Comparison of ENCODE assay signal across 8 cellular contexts in genomic region chr19:1258707-1259205, GRCh38. TPM values are rescaled to one million over a fixed set of nuclear protein-coding genes. Genes with fewer than 3 reads are reported as not detected.
DNase-seq lines count a peak whose midpoint lies in the region; ATAC-seq, FAIRE-seq and TF ChIP-seq lines count a peak whose summit lies in the region.

No MANE protein-coding gene starts in this region.

- no peak overlapping the region for H2AFZ ChIP-seq in HepG2 (ENCODE audit: low read length)

- TF ChIP-seq RAD21 in HepG2 (CRISPR knock-in tag; IDR thresholded peaks at IDR 0.05), result no peak

- peaks cover 50% of the 10 kb centered on the region; the same call in 1 of the 2 replicates for H4K20me1 ChIP-seq in HepG2 (ENCODE audit: insufficient read depth, low read length)

- H3K4me1 ChIP-seq in HepG2 (ENCODE audit: insufficient read depth, low read length), result peaks cover 88% of the 10 kb centered on the region
- peaks cover 40% of the 10 kb centered on the region for H3K4me1 ChIP-seq in thymus (ENCODE audit: control insufficient read depth, insufficient read depth, low read length)

- H3K79me2 ChIP-seq in HepG2 (ENCODE audit: insufficient read depth, low read length), result peaks cover 18% of the 10 kb centered on the region

- in situ Hi-C loops in HepG2 (cut with HindIII; ENCODE audit: extremely low pct_ligation_motif_present, low pct_unique_long_range_greater_than_20kb), result no loop called here

- H3K4me2 ChIP-seq in HepG2 (ENCODE audit: low read depth, low read length), result peak overlapping the region; percentile 79

- CTCF ChIA-PET in HepG2 (lab: Yijun Ruan, JAX; ENCODE audit: low intra/inter-chr PET ratio, low total read pairs), result no interaction called here

- peaks cover 64% of the 10 kb centered on the region for H3K4me1 Mint-ChIP-seq in activated T-cell treated with anti-CD3 and anti-CD28 coated beads, Interleukin-2, amount 50 U/mL, for 24 hours (ENCODE audit: low read depth)
- H3K4me1 Mint-ChIP-seq in activated T-helper 1 cell treated with anti-CD3 and anti-CD28 coated beads, Interleukin-12 subunit alpha, Interleukin-12 subunit beta, Interleukin-2, Interleukin-4 antibody, amounts not matched to agents 30 ng/mL and 10 ng/mL and 1 ng/mL, durations not matched to agents 14 hours and 24 hours and 36 hours (ENCODE audit: low read depth), result peaks cover 41% of the 10 kb centered on the region

- H3K4me3 Mint-ChIP-seq in activated T-cell treated with anti-CD3 and anti-CD28 coated beads, Interleukin-2, amount 50 U/mL, for 24 hours, result peak overlapping the region; percentile 84
- H3K4me3 Mint-ChIP-seq in activated T-helper 1 cell treated with anti-CD3 and anti-CD28 coated beads, Interleukin-12 subunit alpha, Interleukin-12 subunit beta, Interleukin-2, Interleukin-4 antibody, amounts not matched to agents 30 ng/mL and 10 ng/mL and 1 ng/mL, durations not matched to agents 14 hours and 24 hours and 36 hours, result peak overlapping the region; percentile 86

- H3K9me3 Mint-ChIP-seq in activated T-cell treated with anti-CD3 and anti-CD28 coated beads, Interleukin-2, amount 50 U/mL, for 24 hours, result no peaks in the 10 kb centered on the region
- no peaks in the 10 kb centered on the region for H3K9me3 Mint-ChIP-seq in activated T-helper 1 cell treated with anti-CD3 and anti-CD28 coated beads, Interleukin-12 subunit alpha, Interleukin-12 subunit beta, Interleukin-2, Interleukin-4 antibody, amounts not matched to agents 30 ng/mL and 10 ng/mL and 1 ng/mL, durations not matched to agents 14 hours and 24 hours and 36 hours

- no peak for TF ChIP-seq CTCF in HepG2 (CRISPR knock-in tag; IDR thresholded peaks at IDR 0.05)

- H3K27me3 Mint-ChIP-seq in activated T-cell treated with anti-CD3 and anti-CD28 coated beads, Interleukin-2, amount 50 U/mL, for 24 hours, result no peaks in the 10 kb centered on the region
- no peaks in the 10 kb centered on the region for H3K27me3 Mint-ChIP-seq in activated T-helper 1 cell treated with anti-CD3 and anti-CD28 coated beads, Interleukin-12 subunit alpha, Interleukin-12 subunit beta, Interleukin-2, Interleukin-4 antibody, amounts not matched to agents 30 ng/mL and 10 ng/mL and 1 ng/mL, durations not matched to agents 14 hours and 24 hours and 36 hours (ENCODE audit: insufficient read depth)

- intact Hi-C loops in activated T-helper 1 cell treated with anti-CD3 and anti-CD28 coated beads, Interleukin-12 subunit alpha, Interleukin-12 subunit beta, Interleukin-2, Interleukin-4 antibody, amounts not matched to agents 30 ng/mL and 10 ng/mL and 1 ng/mL, durations not matched to agents 14 hours and 24 hours and 36 hours (cut with micrococcal nuclease), result no loop called here
- intact Hi-C loops in HepG2 (cut with micrococcal nuclease; ENCODE audit: unreplicated experiment), result no loop called here

- peak overlapping the region; percentile 98 for H3K27ac Mint-ChIP-seq in activated T-cell treated with anti-CD3 and anti-CD28 coated beads, Interleukin-2, amount 50 U/mL, for 24 hours
- peak overlapping the region; percentile 98 for H3K27ac Mint-ChIP-seq in activated T-helper 1 cell treated with anti-CD3 and anti-CD28 coated beads, Interleukin-12 subunit alpha, Interleukin-12 subunit beta, Interleukin-2, Interleukin-4 antibody, amounts not matched to agents 30 ng/mL and 10 ng/mL and 1 ng/mL, durations not matched to agents 14 hours and 24 hours and 36 hours

- H3K36me3 ChIP-seq in HepG2 (replicated peaks in 1 of 2; ENCODE audit: control insufficient read depth in 1 of 2, insufficient read depth in 2 of 2, low read length in 2 of 2) (peaks cover 18 to 38% of the 10 kb centered on the region in 2 experiments), thymus (ENCODE audit: control insufficient read depth, insufficient read depth) (peaks cover 44% of the 10 kb centered on the region)

- POLR2A ChIA-PET in HepG2 (lab: Yijun Ruan, JAX), result interaction anchor here (0.7 to 13.7 kb wide), 4 partner anchors 4 to 33 kb away, joined by 3 to 668 read pairs (median 566); partner anchors contain the start of genes ATP5F1D, CIRBP and MIDN

- ATAC-seq in HepG2 (no peak), esophagus mucosa (no peak)
- ATAC-seq in activated CD4-positive, CD25-positive, alpha-beta regulatory T cell treated with anti-CD3 and anti-CD28 coated beads, Interleukin-2, amount 50 U/mL, for 24 hours, result no peak

- H3K27me3 ChIP-seq in HepG2 (ENCODE audit: control insufficient read depth in 1 of 2, insufficient read depth in 2 of 2, low read length in 2 of 2) (no peaks in the 10 kb centered on the region), thymus (ENCODE audit: control insufficient read depth, insufficient read depth) (no peaks in the 10 kb centered on the region)

- no peaks in the 10 kb centered on the region for H3K9me3 ChIP-seq in HepG2 (ENCODE audit: low read length)
- H3K9me3 ChIP-seq in thymus (ENCODE audit: control insufficient read depth), result no peaks in the 10 kb centered on the region

- 28% methylated on average over 15 of the region's 15 CpGs for WGBS in HepG2 (ENCODE audit: low lambda C conversion rate)
- 18% methylated on average over 15 of the region's 15 CpGs for WGBS in thymus

- peak overlapping the region; percentile 27; the same call in 1 of the 2 replicates for H3K9ac ChIP-seq in HepG2 (ENCODE audit: insufficient read depth, low read depth, low read length)

- H3K36me3 Mint-ChIP-seq in activated T-cell treated with anti-CD3 and anti-CD28 coated beads, Interleukin-2, amount 50 U/mL, for 24 hours (ENCODE audit: low read depth), result peaks cover 60% of the 10 kb centered on the region
- peaks cover 28% of the 10 kb centered on the region for H3K36me3 Mint-ChIP-seq in activated T-helper 1 cell treated with anti-CD3 and anti-CD28 coated beads, Interleukin-12 subunit alpha, Interleukin-12 subunit beta, Interleukin-2, Interleukin-4 antibody, amounts not matched to agents 30 ng/mL and 10 ng/mL and 1 ng/mL, durations not matched to agents 14 hours and 24 hours and 36 hours (ENCODE audit: low read depth)

- no peak for TF ChIP-seq POLR2A in HepG2 (IDR thresholded peaks at IDR 0.05; ENCODE audit: insufficient read depth in 1 of 2, low read depth in 2 of 2, low read length in 2 of 2)

- peak overlapping the region in 2 of 3 experiments; percentile 21 to 67; a peak in 3 of 6 replicates for H3K4me3 ChIP-seq in HepG2 (replicated peaks in 1 of 3; ENCODE audit: insufficient read depth in 1 of 3, low read depth in 2 of 3, low read length in 3 of 3)
- peak overlapping the region; percentile 41 for H3K4me3 ChIP-seq in thymus (ENCODE audit: low read length)

- DNase-seq in activated T-cell treated with anti-CD3 and anti-CD28 coated beads, Interleukin-2, amount 50 U/mL, for 24 hours, result no peak
- DNase-seq in activated T-cell treated with anti-CD3 and anti-CD28 coated beads for 4 hours (no peak), HepG2 (ENCODE audit: low spot score) (no peak), DMS114 treated with DMSO at 0.1 percent for 48 hours (lab: John Stamatoyannopoulos, UW; ENCODE audit: unreplicated experiment) (no peak)
- DNase-seq in activated T-helper 1 cell treated with anti-CD3 and anti-CD28 coated beads, Interleukin-12 subunit alpha, Interleukin-12 subunit beta, Interleukin-2, Interleukin-4 antibody, amounts not matched to agents 30 ng/mL and 10 ng/mL and 1 ng/mL, durations not matched to agents 14 hours and 24 hours and 36 hours (ENCODE audit: low spot score), result no peak

- peak overlapping the region; percentile 85 for H3K27ac ChIP-seq in HepG2 (ENCODE audit: extremely low read length, insufficient read depth, low read length)
- H3K27ac ChIP-seq in thymus (ENCODE audit: low read depth), result peak overlapping the region; percentile 95

- TF ChIP-seq EP300 in HepG2 (IDR thresholded peaks at IDR 0.05; ENCODE audit: low read depth in 2 of 2, low read length in 2 of 2) (no peak), HepG2 (CRISPR knock-in tag; IDR thresholded peaks at IDR 0.05; ENCODE audit: borderline replicate concordance) (no peak)

- no peak for FAIRE-seq in HepG2 (lab: Jason Lieb, UNC)

- BruUV-seq in HepG2 (replicated peaks; lab: Mats Ljungman, UMichigan), result no TSS peak

RNA-seq across cellular contexts. Expression of gene MIDN, which starts 10.4 kb away (rescaled TPM):
- total RNA-seq in activated T-helper 1 cell treated with anti-CD3 and anti-CD28 coated beads, Interleukin-12 subunit alpha, Interleukin-12 subunit beta, Interleukin-2, Interleukin-4 antibody, amounts not matched to agents 30 ng/mL and 10 ng/mL and 1 ng/mL, durations not matched to agents 14 hours and 24 hours and 36 hours, result 87.6 and 91.6 TPM in 2 replicates
- total RNA-seq in HepG2 (2016; rRNA removed; fragmentation: Illumina TruSeq; extraction: Trizol) (8.4 and 10.7 TPM in 2 replicates), esophagus mucosa (99.3 TPM)
- 6.5 and 7.9 TPM in 2 replicates for total RNA-seq in HepG2 (2016; cell fraction: cytosol; rRNA removed; fragmentation: Illumina TruSeq; extraction: Trizol; ENCODE audit: low read depth)
- total RNA-seq in HepG2 (2016; cell fraction: insoluble cytoplasmic fraction; rRNA removed; fragmentation: Illumina TruSeq; extraction: Trizol), result 8.9 and 11.0 TPM in 2 replicates
- total RNA-seq in HepG2 (2016; cell fraction: membrane; rRNA removed; fragmentation: Illumina TruSeq; extraction: Trizol), result 14.1 and 14.8 TPM in 2 replicates
- 17.3 and 19.0 TPM in 2 replicates for total RNA-seq in HepG2 (2016; cell fraction: nucleus; rRNA removed; fragmentation: Illumina TruSeq; extraction: Trizol)
- polyA plus RNA-seq in HepG2 (2011; rRNA removed) (18.0 and 19.6 TPM in 2 replicates), thymus (55.1 TPM)
- polyA plus RNA-seq in HepG2 (2011; cell fraction: cytosol; rRNA removed), result 14.8 and 17.8 TPM in 2 replicates
- polyA plus RNA-seq in HepG2 (2011; cell fraction: nucleus; rRNA removed), result 116 and 135 TPM in 2 replicates
- polyA plus RNA-seq in HepG2 (2012), result 27.5 and 28.1 TPM in 2 replicates
- polyA plus RNA-seq in HepG2 (2016; cell fraction: cytosol; fragmentation: Illumina TruSeq; extraction: Trizol; ENCODE audit: low read depth), result 2.7 and 3.3 TPM in 2 replicates
- polyA plus RNA-seq in HepG2 (2016; cell fraction: insoluble cytoplasmic fraction; fragmentation: Illumina TruSeq; extraction: Trizol; ENCODE audit: low read depth), result 30.9 and 43.0 TPM in 2 replicates
- 10.2 and 10.3 TPM in 2 replicates for polyA plus RNA-seq in HepG2 (2016; cell fraction: membrane; fragmentation: Illumina TruSeq; extraction: Trizol; ENCODE audit: low read depth)
- polyA plus RNA-seq in HepG2 (2016; cell fraction: nucleus; fragmentation: Illumina TruSeq; extraction: Trizol; ENCODE audit: insufficient read depth, low read depth), result 76.5 and 77.9 TPM in 2 replicates
- polyA minus RNA-seq in HepG2 (2011; rRNA and poly(A)+ RNA removed; ENCODE audit: low replicate concordance), result 14.0 and 39.5 TPM in 2 replicates
- polyA minus RNA-seq in HepG2 (2011; cell fraction: cytosol; rRNA and poly(A)+ RNA removed), result 42.7 and 47.0 TPM in 2 replicates
- 36.8 and 48.0 TPM in 2 replicates for polyA minus RNA-seq in HepG2 (2011; cell fraction: nucleus; rRNA and poly(A)+ RNA removed)

RNA-seq across cellular contexts. Expression of gene CIRBP, which starts 10.4 kb away (rescaled TPM):
- 245 and 256 TPM in 2 replicates for total RNA-seq in activated T-helper 1 cell treated with anti-CD3 and anti-CD28 coated beads, Interleukin-12 subunit alpha, Interleukin-12 subunit beta, Interleukin-2, Interleukin-4 antibody, amounts not matched to agents 30 ng/mL and 10 ng/mL and 1 ng/mL, durations not matched to agents 14 hours and 24 hours and 36 hours
- 133 and 135 TPM in 2 replicates for total RNA-seq in HepG2 (2016; rRNA removed; fragmentation: Illumina TruSeq; extraction: Trizol)
- total RNA-seq in HepG2 (2016; cell fraction: cytosol; rRNA removed; fragmentation: Illumina TruSeq; extraction: Trizol; ENCODE audit: low read depth), result 96.6 and 116 TPM in 2 replicates
- 122 and 153 TPM in 2 replicates for total RNA-seq in HepG2 (2016; cell fraction: insoluble cytoplasmic fraction; rRNA removed; fragmentation: Illumina TruSeq; extraction: Trizol)
- 83.7 and 88.2 TPM in 2 replicates for total RNA-seq in HepG2 (2016; cell fraction: membrane; rRNA removed; fragmentation: Illumina TruSeq; extraction: Trizol)
- 100 and 108 TPM in 2 replicates for total RNA-seq in HepG2 (2016; cell fraction: nucleus; rRNA removed; fragmentation: Illumina TruSeq; extraction: Trizol)
- polyA plus RNA-seq in HepG2 (2011; rRNA removed), result 140 and 177 TPM in 2 replicates
- 120 and 152 TPM in 2 replicates for polyA plus RNA-seq in HepG2 (2011; cell fraction: cytosol; rRNA removed)
- 887 and 1,037 TPM in 2 replicates for polyA plus RNA-seq in HepG2 (2011; cell fraction: nucleus; rRNA removed)
- 154 and 221 TPM in 2 replicates for polyA plus RNA-seq in HepG2 (2012)
- polyA plus RNA-seq in HepG2 (2016; cell fraction: cytosol; fragmentation: Illumina TruSeq; extraction: Trizol; ENCODE audit: low read depth), result 39.2 and 45.5 TPM in 2 replicates
- polyA plus RNA-seq in HepG2 (2016; cell fraction: insoluble cytoplasmic fraction; fragmentation: Illumina TruSeq; extraction: Trizol; ENCODE audit: low read depth), result 156 and 182 TPM in 2 replicates
- polyA plus RNA-seq in HepG2 (2016; cell fraction: membrane; fragmentation: Illumina TruSeq; extraction: Trizol; ENCODE audit: low read depth), result 63.6 and 72.0 TPM in 2 replicates
- 293 and 318 TPM in 2 replicates for polyA plus RNA-seq in HepG2 (2016; cell fraction: nucleus; fragmentation: Illumina TruSeq; extraction: Trizol; ENCODE audit: insufficient read depth, low read depth)
- polyA minus RNA-seq in HepG2 (2011; rRNA and poly(A)+ RNA removed; ENCODE audit: low replicate concordance), result 38.8 and 49.7 TPM in 2 replicates
- 32.8 and 38.9 TPM in 2 replicates for polyA minus RNA-seq in HepG2 (2011; cell fraction: cytosol; rRNA and poly(A)+ RNA removed)
- 106 and 131 TPM in 2 replicates for polyA minus RNA-seq in HepG2 (2011; cell fraction: nucleus; rRNA and poly(A)+ RNA removed)
- 693 TPM for polyA plus RNA-seq in thymus
- 172 TPM for total RNA-seq in esophagus mucosa

RNA-seq across cellular contexts. Expression of gene FAM174C, which starts 16.6 kb away (rescaled TPM):
- total RNA-seq in activated T-helper 1 cell treated with anti-CD3 and anti-CD28 coated beads, Interleukin-12 subunit alpha, Interleukin-12 subunit beta, Interleukin-2, Interleukin-4 antibody, amounts not matched to agents 30 ng/mL and 10 ng/mL and 1 ng/mL, durations not matched to agents 14 hours and 24 hours and 36 hours, result 119 and 128 TPM in 2 replicates
- 21.9 and 31.3 TPM in 2 replicates for total RNA-seq in HepG2 (2016; rRNA removed; fragmentation: Illumina TruSeq; extraction: Trizol)
- total RNA-seq in HepG2 (2016; cell fraction: cytosol; rRNA removed; fragmentation: Illumina TruSeq; extraction: Trizol; ENCODE audit: low read depth), result 67.5 and 90.2 TPM in 2 replicates
- total RNA-seq in HepG2 (2016; cell fraction: insoluble cytoplasmic fraction; rRNA removed; fragmentation: Illumina TruSeq; extraction: Trizol), result 14.2 and 28.2 TPM in 2 replicates
- 57.9 and 74.3 TPM in 2 replicates for total RNA-seq in HepG2 (2016; cell fraction: membrane; rRNA removed; fragmentation: Illumina TruSeq; extraction: Trizol)
- total RNA-seq in HepG2 (2016; cell fraction: nucleus; rRNA removed; fragmentation: Illumina TruSeq; extraction: Trizol), result 18.6 and 22.9 TPM in 2 replicates
- 19.5 and 21.2 TPM in 2 replicates for polyA plus RNA-seq in HepG2 (2011; rRNA removed)
- 21.0 and 42.4 TPM in 2 replicates for polyA plus RNA-seq in HepG2 (2011; cell fraction: cytosol; rRNA removed)
- 45.8 and 49.4 TPM in 2 replicates for polyA plus RNA-seq in HepG2 (2011; cell fraction: nucleus; rRNA removed)
- polyA plus RNA-seq in HepG2 (2012), result 14.1 and 18.2 TPM in 2 replicates
- 104 and 136 TPM in 2 replicates for polyA plus RNA-seq in HepG2 (2016; cell fraction: cytosol; fragmentation: Illumina TruSeq; extraction: Trizol; ENCODE audit: low read depth)
- 24.1 and 30.7 TPM in 2 replicates for polyA plus RNA-seq in HepG2 (2016; cell fraction: insoluble cytoplasmic fraction; fragmentation: Illumina TruSeq; extraction: Trizol; ENCODE audit: low read depth)
- 78.9 and 88.8 TPM in 2 replicates for polyA plus RNA-seq in HepG2 (2016; cell fraction: membrane; fragmentation: Illumina TruSeq; extraction: Trizol; ENCODE audit: low read depth)
- 43.0 and 56.8 TPM in 2 replicates for polyA plus RNA-seq in HepG2 (2016; cell fraction: nucleus; fragmentation: Illumina TruSeq; extraction: Trizol; ENCODE audit: insufficient read depth, low read depth)
- polyA minus RNA-seq in HepG2 (2011; rRNA and poly(A)+ RNA removed; ENCODE audit: low replicate concordance), result 15.5 and 24.8 TPM in 2 replicates
- polyA minus RNA-seq in HepG2 (2011; cell fraction: cytosol; rRNA and poly(A)+ RNA removed), result 9.4 and 11.7 TPM in 2 replicates
- polyA minus RNA-seq in HepG2 (2011; cell fraction: nucleus; rRNA and poly(A)+ RNA removed), result 6.5 and 6.8 TPM in 2 replicates
- polyA plus RNA-seq in thymus, result 62.2 TPM
- total RNA-seq in esophagus mucosa, result 41.2 TPM

RNA-seq across cellular contexts. Expression of gene ATP5F1D, which starts 17.2 kb away (rescaled TPM):
- 234 and 239 TPM in 2 replicates for total RNA-seq in activated T-helper 1 cell treated with anti-CD3 and anti-CD28 coated beads, Interleukin-12 subunit alpha, Interleukin-12 subunit beta, Interleukin-2, Interleukin-4 antibody, amounts not matched to agents 30 ng/mL and 10 ng/mL and 1 ng/mL, durations not matched to agents 14 hours and 24 hours and 36 hours
- 78.7 and 88.0 TPM in 2 replicates for total RNA-seq in HepG2 (2016; rRNA removed; fragmentation: Illumina TruSeq; extraction: Trizol)
- total RNA-seq in HepG2 (2016; cell fraction: cytosol; rRNA removed; fragmentation: Illumina TruSeq; extraction: Trizol; ENCODE audit: low read depth), result 72.7 and 79.4 TPM in 2 replicates
- total RNA-seq in HepG2 (2016; cell fraction: insoluble cytoplasmic fraction; rRNA removed; fragmentation: Illumina TruSeq; extraction: Trizol), result 80.1 and 93.1 TPM in 2 replicates
- total RNA-seq in HepG2 (2016; cell fraction: membrane; rRNA removed; fragmentation: Illumina TruSeq; extraction: Trizol), result 72.8 and 84.2 TPM in 2 replicates
- total RNA-seq in HepG2 (2016; cell fraction: nucleus; rRNA removed; fragmentation: Illumina TruSeq; extraction: Trizol), result 40.6 and 53.8 TPM in 2 replicates
- polyA plus RNA-seq in HepG2 (2011; rRNA removed), result 39.4 and 49.3 TPM in 2 replicates
- polyA plus RNA-seq in HepG2 (2011; cell fraction: cytosol; rRNA removed), result 61.0 and 112 TPM in 2 replicates
- polyA plus RNA-seq in HepG2 (2011; cell fraction: nucleus; rRNA removed), result 105 and 111 TPM in 2 replicates
- polyA plus RNA-seq in HepG2 (2012), result 67.0 and 70.9 TPM in 2 replicates
- polyA plus RNA-seq in HepG2 (2016; cell fraction: cytosol; fragmentation: Illumina TruSeq; extraction: Trizol; ENCODE audit: low read depth), result 126 and 135 TPM in 2 replicates
- polyA plus RNA-seq in HepG2 (2016; cell fraction: insoluble cytoplasmic fraction; fragmentation: Illumina TruSeq; extraction: Trizol; ENCODE audit: low read depth), result 131 and 155 TPM in 2 replicates
- polyA plus RNA-seq in HepG2 (2016; cell fraction: membrane; fragmentation: Illumina TruSeq; extraction: Trizol; ENCODE audit: low read depth), result 112 and 121 TPM in 2 replicates
- 129 and 134 TPM in 2 replicates for polyA plus RNA-seq in HepG2 (2016; cell fraction: nucleus; fragmentation: Illumina TruSeq; extraction: Trizol; ENCODE audit: insufficient read depth, low read depth)
- polyA minus RNA-seq in HepG2 (2011; rRNA and poly(A)+ RNA removed; ENCODE audit: low replicate concordance), result 60.5 and 86.6 TPM in 2 replicates
- 53.6 and 68.0 TPM in 2 replicates for polyA minus RNA-seq in HepG2 (2011; cell fraction: cytosol; rRNA and poly(A)+ RNA removed)
- polyA minus RNA-seq in HepG2 (2011; cell fraction: nucleus; rRNA and poly(A)+ RNA removed), result 14.7 and 18.9 TPM in 2 replicates
- polyA plus RNA-seq in thymus, result 150 TPM
- total RNA-seq in esophagus mucosa, result 251 TPM

RNA-seq across cellular contexts. Expression of gene CBARP, which starts 21.0 kb away (rescaled TPM):
- 1.5 and 1.8 TPM in 2 replicates for total RNA-seq in activated T-helper 1 cell treated with anti-CD3 and anti-CD28 coated beads, Interleukin-12 subunit alpha, Interleukin-12 subunit beta, Interleukin-2, Interleukin-4 antibody, amounts not matched to agents 30 ng/mL and 10 ng/mL and 1 ng/mL, durations not matched to agents 14 hours and 24 hours and 36 hours
- total RNA-seq in HepG2 (2016; rRNA removed; fragmentation: Illumina TruSeq; extraction: Trizol) (0.27 and 1.2 TPM in 2 replicates), esophagus mucosa (2.0 TPM)
- total RNA-seq in HepG2 (2016; cell fraction: cytosol; rRNA removed; fragmentation: Illumina TruSeq; extraction: Trizol; ENCODE audit: low read depth), result 1.1 and 1.3 TPM in 2 replicates
- total RNA-seq in HepG2 (2016; cell fraction: insoluble cytoplasmic fraction; rRNA removed; fragmentation: Illumina TruSeq; extraction: Trizol), result 0.82 and 1.8 TPM in 2 replicates
- 1.1 and 1.8 TPM in 2 replicates for total RNA-seq in HepG2 (2016; cell fraction: membrane; rRNA removed; fragmentation: Illumina TruSeq; extraction: Trizol)
- total RNA-seq in HepG2 (2016; cell fraction: nucleus; rRNA removed; fragmentation: Illumina TruSeq; extraction: Trizol), result 0.88 and 1.8 TPM in 2 replicates
- polyA plus RNA-seq in HepG2 (2011; rRNA removed) (1.4 and 2.8 TPM in 2 replicates), thymus (0.37 TPM)
- 1.0 and 2.2 TPM in 2 replicates for polyA plus RNA-seq in HepG2 (2011; cell fraction: cytosol; rRNA removed)
- polyA plus RNA-seq in HepG2 (2011; cell fraction: nucleus; rRNA removed), result 12.5 TPM in 2 replicates
- 1.1 and 1.9 TPM in 2 replicates for polyA plus RNA-seq in HepG2 (2012)
- polyA plus RNA-seq in HepG2 (2016; cell fraction: cytosol; fragmentation: Illumina TruSeq; extraction: Trizol; ENCODE audit: low read depth), result 0.58 and 0.73 TPM in 2 replicates
- 0.82 and 1.5 TPM in 2 replicates for polyA plus RNA-seq in HepG2 (2016; cell fraction: insoluble cytoplasmic fraction; fragmentation: Illumina TruSeq; extraction: Trizol; ENCODE audit: low read depth)
- 2.0 and 2.4 TPM in 2 replicates for polyA plus RNA-seq in HepG2 (2016; cell fraction: membrane; fragmentation: Illumina TruSeq; extraction: Trizol; ENCODE audit: low read depth)
- 6.5 and 7.2 TPM in 2 replicates for polyA plus RNA-seq in HepG2 (2016; cell fraction: nucleus; fragmentation: Illumina TruSeq; extraction: Trizol; ENCODE audit: insufficient read depth, low read depth)
- 0.21 and 2.3 TPM in 2 replicates for polyA minus RNA-seq in HepG2 (2011; rRNA and poly(A)+ RNA removed; ENCODE audit: low replicate concordance)
- 1.3 and 1.7 TPM in 2 replicates for polyA minus RNA-seq in HepG2 (2011; cell fraction: cytosol; rRNA and poly(A)+ RNA removed)
- 0.90 and 2.0 TPM in 2 replicates for polyA minus RNA-seq in HepG2 (2011; cell fraction: nucleus; rRNA and poly(A)+ RNA removed)
